9 cellular contexts compared by ENCODE assay signal in the genomic region with DNA sequence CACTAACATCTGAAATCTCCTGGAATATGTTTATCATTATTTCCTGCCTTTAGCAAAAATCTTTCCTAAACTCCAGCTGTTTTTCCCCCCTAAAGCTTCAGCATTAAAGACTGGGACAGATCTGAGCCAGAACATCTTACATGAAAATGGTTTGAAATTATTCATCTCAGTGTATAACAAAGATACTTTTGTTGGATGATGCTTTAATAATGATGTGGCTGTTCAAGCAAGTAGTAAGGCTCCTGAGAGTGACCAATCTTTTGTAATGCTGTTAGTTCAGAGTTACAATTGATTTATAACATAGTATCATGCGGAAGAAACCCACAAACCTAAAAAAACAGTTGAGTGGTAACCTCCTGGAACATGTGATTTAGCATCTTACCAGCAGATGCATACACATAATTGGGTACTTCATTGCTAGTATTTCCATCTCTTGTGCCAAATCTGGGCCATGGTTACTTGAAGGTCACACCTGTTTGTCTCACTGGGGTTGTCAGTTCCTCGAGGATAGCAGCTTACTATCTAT. TPM values are rescaled to one million over a fixed set of nuclear protein-coding genes. Genes with fewer than 3 reads are reported as not detected.
A peak's percentile ranks its signal among the peaks of the same experiment; 100 is the strongest.
DNase-seq lines count a peak whose midpoint lies in the region; ATAC-seq and TF ChIP-seq lines count a peak whose summit lies in the region.
"Had no signal": no experiment of that assay in that cellular context is flagged by ENCODE, and none has a peak within 500 bp of the region (broad histone marks: within the 10 kb centered on the region; RNA-seq: fewer than 3 reads in every experiment).

No MANE protein-coding gene starts in this region.

- no peaks in the 10 kb centered on the region for H3K27me3 ChIP-seq in endodermal cell (ENCODE audit: control insufficient read depth, insufficient read depth, low read length, poor library complexity, severe bottlenecking)
- no peaks in the 10 kb centered on the region for H3K27me3 ChIP-seq in sigmoid colon
- H3K27me3 ChIP-seq in body of pancreas: no peaks in the 10 kb centered on the region

- H3K4me2 ChIP-seq in OCI-LY7 (ENCODE audit: low read length): peak overlapping the region; percentile 97

- POLR2A ChIA-PET in OCI-LY7 (lab: Charles Lee): interaction anchor here (1.1 to 2.1 kb wide), 4 partner anchors 9 to 110 kb away, joined by 3 to 9 read pairs (median 4); no protein-coding TSS in a partner anchor

- H4K20me1 ChIP-seq in OCI-LY7 (ENCODE audit: insufficient read depth, low read length): peaks cover 55% of the 10 kb centered on the region

- peaks cover 68% of the 10 kb centered on the region for H3K79me2 ChIP-seq in OCI-LY7 (ENCODE audit: insufficient read depth, low read depth, low read length)

- 87 to 100% methylated on average over 1 to 2 of the region's 2 CpGs for WGBS in endodermal cell (ENCODE audit: insufficient coverage in 1 of 2, insufficient read length in 1 of 2), 2 experiments
- 19 to 30% methylated on average over 2 of the region's 2 CpGs for WGBS in sigmoid colon, 2 donors
- 30 to 45% methylated on average over 2 of the region's 2 CpGs for WGBS in body of pancreas, 2 donors

- CTCF ChIA-PET in OCI-LY7 (lab: Charles Lee; ENCODE audit: unreplicated experiment): no interaction called here

- no peak for TF ChIP-seq POLR2A in sigmoid colon (IDR thresholded peaks at IDR 0.05)
- no peak for TF ChIP-seq POLR2A in body of pancreas (IDR thresholded peaks at IDR 0.05)

- H3K27ac ChIP-seq in OCI-LY7 (ENCODE audit: low read depth, low read length, poor library complexity, severe bottlenecking): peak overlapping the region; percentile 12
- H3K27ac ChIP-seq in endodermal cell (ENCODE audit: low read depth, low read length): no peak overlapping the region
- H3K27ac ChIP-seq in sigmoid colon: peak overlapping the region; percentile 92 to 95 (median 94)
- no peak overlapping the region for H3K27ac ChIP-seq in body of pancreas

- H3K4me1 ChIP-seq in OCI-LY7 (ENCODE audit: insufficient read depth, low read length, poor library complexity, severe bottlenecking) (peaks cover 38% of the 10 kb centered on the region), endodermal cell (ENCODE audit: control insufficient read depth, insufficient read depth, low read length) (peaks cover 11% of the 10 kb centered on the region), sigmoid colon (peaks cover 0 to 40% (median 30%) of the 10 kb centered on the region in 4 donors), body of pancreas (peaks cover 57% of the 10 kb centered on the region)

- TF ChIP-seq CTCF in OCI-LY7 (conservative IDR thresholded peaks at IDR 0.05; ENCODE audit: low read length) (no peak), endodermal cell (conservative IDR thresholded peaks at IDR 0.05) (no peak), sigmoid colon (IDR thresholded peaks at IDR 0.05) (no peak), body of pancreas (IDR thresholded peaks at IDR 0.05) (no peak)

- H3K36me3 ChIP-seq in OCI-LY7 (ENCODE audit: insufficient read depth, low read length) (peaks cover 31% of the 10 kb centered on the region), endodermal cell (ENCODE audit: control insufficient read depth, insufficient read depth, low read length) (no peaks in the 10 kb centered on the region), sigmoid colon (no peaks in the 10 kb centered on the region), body of pancreas (replicated peaks in 1 of 2; ENCODE audit: insufficient read depth in 1 of 2, low read depth in 2 of 2) (no peaks in the 10 kb centered on the region)

- H3K4me3 ChIP-seq in OCI-LY7 (ENCODE audit: low read depth, low read length, poor library complexity, severe bottlenecking) (peak overlapping the region; percentile 96), endodermal cell (ENCODE audit: low read length) (peak overlapping the region; percentile 97), sigmoid colon (peak overlapping the region in 3 of 4 donors; percentile 75 to 99 (median 87)), body of pancreas (no peak overlapping the region)

- BruUV-seq in OCI-LY7 (replicated peaks; lab: Mats Ljungman, UMichigan): no TSS peak

- H3K27ac Mint-ChIP-seq in endodermal cell: no peak overlapping the region

- no peak for ATAC-seq in body of pancreas

- DNase-seq in NCI-H1694 (lab: John Stamatoyannopoulos, UW): peak; percentile 4
- no peak for DNase-seq in NCI-H1694 treated with DMSO at 0.1 percent for 48 hours (lab: John Stamatoyannopoulos, UW)
- DNase-seq in OCI-LY7 (ENCODE audit: low spot score): peak; percentile 31
- DNase-seq in endodermal cell: no peak
- no peak for DNase-seq in sigmoid colon
- no peak for DNase-seq in activated gamma-delta T cell (lab: John Stamatoyannopoulos, UW)
- DNase-seq in NCI-H345 (lab: John Stamatoyannopoulos, UW): no peak
- no peak for DNase-seq in body of pancreas
- DNase-seq: cortex of kidney had no signal

- intact Hi-C loops in OCI-LY7 (cut with micrococcal nuclease; ENCODE audit: unreplicated experiment) (loop anchor here (5.0 kb wide), 1 partner anchor 105 kb away; a partner anchor contains a TSS), sigmoid colon (cut with DNase I) (loop anchor here (10.0 kb wide), 1 partner anchor 223 kb away; a partner anchor contains a TSS), body of pancreas (cut with DNase I) (no loop called here)

- no peaks in the 10 kb centered on the region for H3K9me3 ChIP-seq in OCI-LY7 (ENCODE audit: low read length)
- H3K9me3 ChIP-seq in endodermal cell (ENCODE audit: control insufficient read depth, low read length): no peaks in the 10 kb centered on the region
- H3K9me3 ChIP-seq in sigmoid colon: no peaks in the 10 kb centered on the region
- no peaks in the 10 kb centered on the region for H3K9me3 ChIP-seq in body of pancreas

- no peaks in the 10 kb centered on the region for H3K27me3 Mint-ChIP-seq in endodermal cell (ENCODE audit: insufficient read depth)

- no peaks in the 10 kb centered on the region for H3K9me2 ChIP-seq in OCI-LY7 (ENCODE audit: insufficient read depth, low read length)

- peaks cover 9% of the 10 kb centered on the region for H3K36me3 Mint-ChIP-seq in endodermal cell (ENCODE audit: low read depth)

- H2AFZ ChIP-seq in OCI-LY7 (ENCODE audit: low read length): no peak overlapping the region

- H3K4me3 Mint-ChIP-seq in endodermal cell: peak overlapping the region; percentile 85

- no peak for TF ChIP-seq EP300 in sigmoid colon (IDR thresholded peaks at IDR 0.05)

- no peaks in the 10 kb centered on the region for H3K9me3 Mint-ChIP-seq in endodermal cell

- H3K4me1 Mint-ChIP-seq in endodermal cell: peaks cover 46% of the 10 kb centered on the region

- H3K9ac ChIP-seq in endodermal cell (ENCODE audit: extremely low read depth, low read length, poor library complexity, severe bottlenecking): no peak overlapping the region

RNA-seq across cellular contexts. Expression of a gene that starts 1.5 kb away (rescaled TPM):
- total RNA-seq in OCI-LY7 (2014; rRNA removed; shearing (Covaris generic)): 66.8 and 84.9 TPM in 2 replicates
- 75.2 and 81.6 TPM in 2 replicates for total RNA-seq in OCI-LY7 (2022)
- total RNA-seq in endodermal cell: 10 to 100 TPM; 75.1 to 87.7 TPM
- 129 TPM for polyA plus RNA-seq in endodermal cell (2013, experiment 1 of 2)
- polyA plus RNA-seq in endodermal cell (2013, experiment 2 of 2): 117 TPM
- total RNA-seq in sigmoid colon: 10 to 100 TPM; 49.7 to 65.4 (median 58.9) TPM
- polyA plus RNA-seq in sigmoid colon: 10 to 100 TPM; 51.1 to 70.7 (median 63.8) TPM
- 10 to 100 TPM; 27.0 to 41.5 TPM for total RNA-seq in body of pancreas

RNA-seq across cellular contexts. Expression of a gene that starts 1.9 kb away (rescaled TPM):
- total RNA-seq in OCI-LY7 (2014; rRNA removed; shearing (Covaris generic)): 10.3 and 11.9 TPM in 2 replicates
- 13.0 and 15.2 TPM in 2 replicates for total RNA-seq in OCI-LY7 (2022)
- 10 to 100 TPM; 37.7 to 73.4 TPM for total RNA-seq in endodermal cell
- polyA plus RNA-seq in endodermal cell (2013, experiment 1 of 2): 31.6 TPM
- 28.4 TPM for polyA plus RNA-seq in endodermal cell (2013, experiment 2 of 2)
- total RNA-seq in sigmoid colon: 10 to 100 TPM; 11.9 to 21.1 (median 14.3) TPM
- 10 to 100 TPM; 12.9 to 21.0 (median 18.6) TPM for polyA plus RNA-seq in sigmoid colon
- total RNA-seq in body of pancreas: 10 to 100 TPM in 1 of 2 donors, 1 to 10 TPM in 1; 8.6 to 12.5 TPM

Comparison
In these comparisons a context has a peak if more than half of its experiments do, and no peak if none do; other contexts are left out.
1. DNase-seq: peak in NCI-H1694 (single experiment) and OCI-LY7 (single experiment); none in NCI-H1694 treated with DMSO at 0.1 percent for 48 hours (single experiment), endodermal cell (single experiment), sigmoid colon (single experiment), activated gamma-delta T cell (single experiment), NCI-H345 (single experiment) and body of pancreas (0 of 4).
2. H3K27ac ChIP-seq: peak in OCI-LY7 (single experiment) and sigmoid colon (4 of 4); none in endodermal cell (single experiment) and body of pancreas (0 of 4).
3. H3K4me3 ChIP-seq: peak in OCI-LY7 (single experiment), endodermal cell (single experiment) and sigmoid colon (3 of 4); none in body of pancreas (0 of 2).